In genomic region chr1:210364479-210364878, GRCh38 we compare ENCODE assay signal across 23 cellular contexts. TPM values are rescaled to one million over a fixed set of nuclear protein-coding genes. Genes with fewer than 3 reads are reported as not detected.
A peak's percentile ranks its signal among the peaks of the same experiment; 100 is the strongest.
DNase-seq lines count a peak whose midpoint lies in the region; ATAC-seq and TF ChIP-seq lines count a peak whose summit lies in the region.
"Had no signal": no experiment of that assay in that cellular context is flagged by ENCODE, and none has a peak within 500 bp of the region (broad histone marks: within the 10 kb centered on the region; RNA-seq: fewer than 3 reads in every experiment).

No MANE protein-coding gene starts in this region.

- no peaks in the 10 kb centered on the region for H3K27me3 ChIP-seq in right lobe of liver
- H3K27me3 ChIP-seq: neutrophil had no signal

- no peak for TF ChIP-seq POLR2A in right lobe of liver (IDR thresholded peaks at IDR 0.05)

- intact Hi-C loops in left cardiac atrium (cut with DNase I) (loop anchor here in 1 of 2 donors (5.0 kb wide), 1 partner anchor 38 kb away; no protein-coding TSS in a partner anchor), right lobe of liver (cut with DNase I) (no loop called here)

- ATAC-seq in left cardiac atrium (peak; percentile 60 to 74), HG03521 (IDR thresholded peaks at IDR 0.05; ENCODE audit: unreplicated experiment) (no peak), right lobe of liver (no peak)
- ATAC-seq in activated CD8-positive, alpha-beta memory T cell treated with anti-CD3 and anti-CD28 coated beads, Interleukin-2, amount 10 ng/mL, durations not matched to agents 7 days and 5 days = no peak
- ATAC-seq: stimulated activated naive CD8-positive, alpha-beta T cell treated with anti-CD3 and anti-CD28 coated beads, Interleukin-15, amount 100 ng/mL, for 72 hours had no signal

- in situ Hi-C loops in G401 (cut with HindIII; ENCODE audit: low sequenced_read_pairs) = loop anchor here (25.0 kb wide), 1 partner anchor 527 kb away; the partner anchor contains the start of gene UTP25

- no peaks in the 10 kb centered on the region for H3K9me3 Mint-ChIP-seq in activated CD8-positive, alpha-beta memory T cell treated with anti-CD3 and anti-CD28 coated beads, Interleukin-2, amount 10 ng/mL, durations not matched to agents 7 days and 5 days (ENCODE audit: low read depth)
- H3K9me3 Mint-ChIP-seq: activated CD4-positive, alpha-beta T cell treated with anti-CD3 and anti-CD28 coated beads, Interleukin-2, amount 10 ng/mL, durations not matched to agents 7 days and 5 days; activated naive CD4-positive, alpha-beta T cell treated with anti-CD3 and anti-CD28 coated beads, Interleukin-2, amount 50 U/mL, for 24 hours; CD4-positive, CD25-positive, alpha-beta regulatory T cell; mesothelial cell of epicardium; stimulated activated naive CD8-positive, alpha-beta T cell treated with anti-CD3 and anti-CD28 coated beads, Interleukin-15, amount 100 ng/mL, for 72 hours had no signal

- TF ChIP-seq CTCF in right lobe of liver (IDR thresholded peaks at IDR 0.05) = no peak

- H3K4me1 Mint-ChIP-seq in activated CD8-positive, alpha-beta memory T cell treated with anti-CD3 and anti-CD28 coated beads, Interleukin-2, amount 10 ng/mL, durations not matched to agents 7 days and 5 days = no peaks in the 10 kb centered on the region
- H3K4me1 Mint-ChIP-seq: CD4-positive, CD25-positive, alpha-beta regulatory T cell had no signal

- no peaks in the 10 kb centered on the region for H3K9me3 ChIP-seq in right lobe of liver
- H3K9me3 ChIP-seq: neutrophil had no signal

- H3K27ac ChIP-seq in caudate nucleus (ENCODE audit: low read depth, low read length) = peak overlapping the region; percentile 39
- no peak overlapping the region for H3K27ac ChIP-seq in right lobe of liver
- H3K27ac ChIP-seq: GM23248, neutrophil had no signal

- H3K4me3 Mint-ChIP-seq in activated CD8-positive, alpha-beta memory T cell treated with anti-CD3 and anti-CD28 coated beads, Interleukin-2, amount 10 ng/mL, durations not matched to agents 7 days and 5 days = no peak overlapping the region
- H3K4me3 Mint-ChIP-seq: activated CD4-positive, alpha-beta T cell treated with anti-CD3 and anti-CD28 coated beads, Interleukin-2, amount 10 ng/mL, durations not matched to agents 7 days and 5 days; activated naive CD4-positive, alpha-beta T cell treated with anti-CD3 and anti-CD28 coated beads, Interleukin-2, amount 50 U/mL, for 24 hours; CD4-positive, CD25-positive, alpha-beta regulatory T cell; mesothelial cell of epicardium; stimulated activated naive CD8-positive, alpha-beta T cell treated with anti-CD3 and anti-CD28 coated beads, Interleukin-15, amount 100 ng/mL, for 72 hours had no signal

- CTCF ChIA-PET in activated CD8-positive, alpha-beta memory T cell treated with anti-CD3 and anti-CD28 coated beads, Interleukin-2, amount 10 ng/mL, durations not matched to agents 7 days and 5 days (lab: Charles Lee) = no interaction called here

- no peaks in the 10 kb centered on the region for H3K36me3 ChIP-seq in right lobe of liver
- H3K36me3 ChIP-seq: neutrophil had no signal

- DNase-seq in G401 (ENCODE audit: low spot score) = peak; percentile 15
- DNase-seq in caudate nucleus (lab: John Stamatoyannopoulos, UW) = peak in 49 of 61 donors; percentile 1 to 77 (median 48)
- peak; percentile 46 for DNase-seq in left cardiac atrium
- DNase-seq in nucleus accumbens (lab: John Stamatoyannopoulos, UW) = peak in 47 of 56 donors; percentile 13 to 82 (median 51)
- DNase-seq in HCEC 1CT = no peak
- DNase-seq in right lobe of liver = no peak
- no peak for DNase-seq in activated CD8-positive, alpha-beta memory T cell treated with anti-CD3 and anti-CD28 coated beads, Interleukin-2, amount 10 ng/mL, durations not matched to agents 7 days and 5 days
- DNase-seq: ACHN; activated CD4-positive, alpha-beta T cell treated with anti-CD3 and anti-CD28 coated beads, Interleukin-2, amount 10 ng/mL, durations not matched to agents 7 days and 5 days; CD4-positive, CD25-positive, alpha-beta regulatory T cell; DMS153; GM23248; islet precursor cell; NCI-H1436 treated with DMSO at 0.1 percent for 48 hours; NCI-H446; NK-92 treated with Interleukin-12 subunit alpha and Interleukin-12 subunit beta, amount 100 ng/mL, for 24 hours; stimulated activated CD4-positive, alpha-beta T cell treated with anti-CD3 and anti-CD28 coated beads, Interleukin-2, amount 100 ng/mL, for 24 hours; stimulated activated naive CD8-positive, alpha-beta T cell treated with anti-CD3 and anti-CD28 coated beads, Interleukin-15, amount 100 ng/mL, for 72 hours; SW 1271 had no signal

- H3K27ac Mint-ChIP-seq in activated CD8-positive, alpha-beta memory T cell treated with anti-CD3 and anti-CD28 coated beads, Interleukin-2, amount 10 ng/mL, durations not matched to agents 7 days and 5 days = no peak overlapping the region
- H3K27ac Mint-ChIP-seq: activated CD4-positive, alpha-beta T cell treated with anti-CD3 and anti-CD28 coated beads, Interleukin-2, amount 10 ng/mL, durations not matched to agents 7 days and 5 days; activated naive CD4-positive, alpha-beta T cell treated with anti-CD3 and anti-CD28 coated beads, Interleukin-2, amount 50 U/mL, for 24 hours; CD4-positive, CD25-positive, alpha-beta regulatory T cell; mesothelial cell of epicardium; stimulated activated naive CD8-positive, alpha-beta T cell treated with anti-CD3 and anti-CD28 coated beads, Interleukin-15, amount 100 ng/mL, for 72 hours had no signal

- no peak overlapping the region for H3K4me3 ChIP-seq in right lobe of liver
- H3K4me3 ChIP-seq: GM23248 had no signal

- H3K36me3 Mint-ChIP-seq in activated CD8-positive, alpha-beta memory T cell treated with anti-CD3 and anti-CD28 coated beads, Interleukin-2, amount 10 ng/mL, durations not matched to agents 7 days and 5 days = no peaks in the 10 kb centered on the region
- H3K36me3 Mint-ChIP-seq: activated naive CD4-positive, alpha-beta T cell treated with anti-CD3 and anti-CD28 coated beads, Interleukin-2, amount 50 U/mL, for 24 hours; CD4-positive, CD25-positive, alpha-beta regulatory T cell had no signal

- 72% methylated on average over 3 of the region's 5 CpGs for WGBS in right lobe of liver (ENCODE audit: insufficient coverage, low coverage, low lambda C conversion rate, missing lambda C conversion rate)

- H3K4me1 ChIP-seq in right lobe of liver = peaks cover 0 to 16% (median 2%) of the 10 kb centered on the region in 4 donors

- H3K27me3 Mint-ChIP-seq in activated CD8-positive, alpha-beta memory T cell treated with anti-CD3 and anti-CD28 coated beads, Interleukin-2, amount 10 ng/mL, durations not matched to agents 7 days and 5 days = no peaks in the 10 kb centered on the region
- H3K27me3 Mint-ChIP-seq: activated CD4-positive, alpha-beta T cell treated with anti-CD3 and anti-CD28 coated beads, Interleukin-2, amount 10 ng/mL, durations not matched to agents 7 days and 5 days had no signal

RNA-seq across cellular contexts. Expression of gene HHAT, which starts 35.8 kb away (rescaled TPM):
- total RNA-seq in G401 (2014; rRNA removed; shearing (Covaris generic)) = 7.2 and 12.6 TPM in 2 replicates
- total RNA-seq in left cardiac atrium (1 to 10 TPM; 1.6 to 2.5 TPM), right lobe of liver (1 to 10 TPM; 2.2 to 4.1 (median 2.7) TPM)
- under 1 TPM; 0.23 to 0.64 TPM for total RNA-seq in activated CD8-positive, alpha-beta memory T cell treated with anti-CD3 and anti-CD28 coated beads, Interleukin-2, amount 10 ng/mL, durations not matched to agents 7 days and 5 days

Comparison
In these comparisons a context has a peak if more than half of its experiments do, and no peak if none do; other contexts are left out.
1. DNase-seq: peak in G401 (single experiment), caudate nucleus (49 of 61), left cardiac atrium (single experiment) and nucleus accumbens (47 of 56); none in HCEC 1CT (single experiment), right lobe of liver (0 of 3) and activated CD8-positive, alpha-beta memory T cell treated with anti-CD3 and anti-CD28 coated beads, Interleukin-2, amount 10 ng/mL, durations not matched to agents 7 days and 5 days (single experiment).
2. ATAC-seq: peak in left cardiac atrium (2 of 2); none in HG03521 (single experiment), right lobe of liver (0 of 4) and activated CD8-positive, alpha-beta memory T cell treated with anti-CD3 and anti-CD28 coated beads, Interleukin-2, amount 10 ng/mL, durations not matched to agents 7 days and 5 days (single experiment).